Comparison of ENCODE assay signal across 8 cellular contexts in genomic region chr12:102948941-102949352, GRCh38. TPM values are rescaled to one million over a fixed set of nuclear protein-coding genes. Genes with fewer than 3 reads are reported as not detected.
A peak's percentile ranks its signal among the peaks of the same experiment; 100 is the strongest.
DNase-seq lines count a peak whose midpoint lies in the region; ATAC-seq, FAIRE-seq and TF ChIP-seq lines count a peak whose summit lies in the region.

No MANE protein-coding gene starts in this region.

- no peak overlapping the region for H3K14ac ChIP-seq in H1 (ENCODE audit: insufficient read length)

- H3K9me3 ChIP-seq in SK-N-SH: no peaks in the 10 kb centered on the region
- no peaks in the 10 kb centered on the region for H3K9me3 ChIP-seq in H1 (ENCODE audit: insufficient read depth in 2 of 2, low read depth in 1 of 2, low read length in 1 of 2)

- H3K36me3 ChIP-seq in SK-N-SH (replicated peaks in 1 of 2; ENCODE audit: control insufficient read depth in 1 of 2, insufficient read depth in 2 of 2, low read length in 1 of 2) (no peaks in the 10 kb centered on the region), H1 (ENCODE audit: control insufficient read depth in 2 of 4, insufficient read depth in 4 of 4, low read length in 3 of 4) (no peaks in the 10 kb centered on the region)

- no peak overlapping the region for H3K56ac ChIP-seq in H1 (replicated peaks; ENCODE audit: insufficient read length, low read depth, low read length)

- no peak overlapping the region for H2BK5ac ChIP-seq in H1 (ENCODE audit: low read depth, low read length)

- no peak overlapping the region for H3K4ac ChIP-seq in H1 (replicated peaks; ENCODE audit: insufficient read length, low read depth, low read length)

- no peak; the same call in 2 of the 3 replicates for ATAC-seq in SK-N-SH treated with all-trans-retinoic acid at 6 μM for 48 hours
- ATAC-seq in esophagus mucosa: no peak

- H3K4me2 ChIP-seq in SK-N-SH: no peak overlapping the region
- H3K4me2 ChIP-seq in H1 (ENCODE audit: insufficient read depth in 1 of 2, low read depth in 2 of 2, low read length in 2 of 2): 0 out of 4 replicates have a peak overlapping the region, but pooled peaks of 1 of the 2 experiments have one; percentile 34

- H4K20me1 ChIP-seq in SK-N-SH (ENCODE audit: insufficient read depth) (no peaks in the 10 kb centered on the region), H1 (replicated peaks in 1 of 2; ENCODE audit: control insufficient read depth in 1 of 2, insufficient read depth in 2 of 2, low read length in 2 of 2) (peaks cover 0 to 4% of the 10 kb centered on the region in 2 experiments)

- CTCF ChIA-PET in SK-N-SH (lab: Yijun Ruan, JAX): interaction anchor here (0.7 to 7.2 kb wide), 36 partner anchors 9 to 684 kb away, joined by 3 to 138 read pairs (median 4); partner anchors contain the start of gene C12orf42
- CTCF ChIA-PET in H1 (lab: Charles Lee; ENCODE audit: partially characterized antibody): interaction anchor here (0.6 to 5.2 kb wide), 35 partner anchors 9 to 684 kb away, joined by 3 to 85 read pairs (median 4); no protein-coding TSS in a partner anchor

- no peak overlapping the region for H2BK12ac ChIP-seq in H1 (ENCODE audit: low read depth, low read length)

- H3K79me2 ChIP-seq in SK-N-SH (ENCODE audit: insufficient read depth) (no peaks in the 10 kb centered on the region), H1 (ENCODE audit: control insufficient read depth in 1 of 2, insufficient read depth in 2 of 2, low read length in 2 of 2) (no peaks in the 10 kb centered on the region)

- H3K4me3 ChIP-seq in SK-N-SH (ENCODE audit: low read depth in 2 of 2, low read length in 1 of 2): peak overlapping the region in 1 of 2 experiments; percentile 37; a peak in 1 of 4 replicates
- H3K4me3 ChIP-seq in H1 (ENCODE audit: extremely low read depth in 1 of 4, insufficient read depth in 2 of 4, low read depth in 3 of 4, low read length in 4 of 4): no peak overlapping the region

- H3K79me1 ChIP-seq in H1 (ENCODE audit: low read depth, low read length): no peaks in the 10 kb centered on the region

- 6% methylated on average over 11 of the region's 11 CpGs for WGBS in SK-N-SH (ENCODE audit: low lambda C conversion rate)
- WGBS in H1 (ENCODE audit: extremely low coverage in 1 of 2, insufficient coverage in 1 of 2, insufficient read length in 1 of 2, insufficient replicate concordance in 2 of 2, low coverage in 1 of 2, low lambda C conversion rate in 2 of 2, missing lambda C conversion rate in 1 of 2), 2 experiments: 4% methylated on average over 11 of the region's 11 CpGs; no CpG with 5 or more reads in 1 of the 2 experiments

- TF ChIP-seq EP300 in SK-N-SH (IDR thresholded peaks at IDR 0.05; ENCODE audit: borderline replicate concordance in 1 of 2, low read depth in 1 of 2, low read length in 1 of 2) (no peak), H1 (IDR thresholded peaks at IDR 0.05; ENCODE audit: borderline replicate concordance in 1 of 2, low read depth in 2 of 2, low read length in 2 of 2) (no peak)

- H3K27ac Mint-ChIP-seq in nephron progenitor cell: no peak overlapping the region

- no peak overlapping the region for H2BK120ac ChIP-seq in H1 (replicated peaks; ENCODE audit: low read depth, low read length)

- H3K27ac ChIP-seq in SK-N-SH (ENCODE audit: low read depth in 2 of 2, low read length in 1 of 2) (no peak overlapping the region), H1 (ENCODE audit: low read depth, low read length) (no peak overlapping the region)

- TF ChIP-seq POLR2A in H1 (IDR thresholded peaks at IDR 0.05; ENCODE audit: control extremely low read depth in 1 of 2, low read depth in 2 of 2, low read length in 2 of 2): no peak

- no peak overlapping the region for H3K4me3 Mint-ChIP-seq in nephron progenitor cell

- H3K9ac ChIP-seq in SK-N-SH (no peak overlapping the region), H1 (replicated peaks in 1 of 4; ENCODE audit: extremely low read depth in 1 of 4, low read depth in 3 of 4, low read length in 3 of 4) (no peak overlapping the region)

- peaks cover 70% of the 10 kb centered on the region for H3K27me3 Mint-ChIP-seq in nephron progenitor cell (ENCODE audit: low read depth, poor library complexity)

- no peak overlapping the region for H4K91ac ChIP-seq in H1 (replicated peaks; ENCODE audit: insufficient read length, low read length)

- peaks cover 3% of the 10 kb centered on the region for H3K9me3 Mint-ChIP-seq in nephron progenitor cell

- H2AK5ac ChIP-seq in H1 (ENCODE audit: low read depth, low read length): no peak overlapping the region

- H3K23me2 ChIP-seq in H1 (ENCODE audit: low read depth, low read length): peaks cover 5% of the 10 kb centered on the region; the same call in 1 of the 2 replicates

- DNase-seq in SK-N-SH (peak; percentile 61), NCI-H1694 (lab: John Stamatoyannopoulos, UW) (peak; percentile 67), H1 (ENCODE audit: low read depth in 1 of 2, low spot score in 2 of 2) (peak in 1 of 2 experiments; percentile 94), nephron progenitor cell (peak; percentile 85), HCEC 1CT (no peak)
- DNase-seq in activated CD4-positive, alpha-beta T cell treated with anti-CD3 and anti-CD28 coated beads for 4 hours: peak; percentile 11 to 35

- peaks cover 12% of the 10 kb centered on the region for H3K4me1 Mint-ChIP-seq in nephron progenitor cell

- H3K4me1 ChIP-seq in SK-N-SH (ENCODE audit: control insufficient read depth in 1 of 2, insufficient read depth in 2 of 2, low read depth in 1 of 2, low read length in 1 of 2) (peaks cover 0 to 7% of the 10 kb centered on the region in 2 experiments; a peak in 1 of 4 replicates), H1 (replicated peaks in 1 of 4; ENCODE audit: control insufficient read depth in 3 of 4, insufficient read depth in 4 of 4, low read length in 3 of 4) (peaks cover 5 to 14% (median 6%) of the 10 kb centered on the region in 4 experiments)

- H3K36me3 Mint-ChIP-seq in nephron progenitor cell (ENCODE audit: low read depth): no peaks in the 10 kb centered on the region

- H2BK20ac ChIP-seq in H1 (ENCODE audit: low read length): no peak overlapping the region

- H3F3A ChIP-seq in SK-N-SH (replicated peaks; ENCODE audit: insufficient read depth): no peaks in the 10 kb centered on the region

- no peaks in the 10 kb centered on the region for H3K27me3 ChIP-seq in SK-N-SH (ENCODE audit: insufficient read depth)
- H3K27me3 ChIP-seq in H1 (replicated peaks in 1 of 4; ENCODE audit: control insufficient read depth in 3 of 4, extremely low read depth in 1 of 4, insufficient read depth in 3 of 4, low read length in 3 of 4): peaks cover 42 to 54% (median 49%) of the 10 kb centered on the region in 4 experiments

- POLR2A ChIA-PET in SK-N-SH (lab: Yijun Ruan, JAX): no interaction called here
- POLR2A ChIA-PET in H1 (lab: Charles Lee; ENCODE audit: partially characterized antibody): interaction anchor here (0.8 kb wide), 1 partner anchor 10 kb away, joined by 3 read pairs; no protein-coding TSS in a partner anchor

- no peak overlapping the region for H3K18ac ChIP-seq in H1 (ENCODE audit: extremely low read depth, low read length)

- FAIRE-seq in H1 (lab: Jason Lieb, UNC): peak; percentile 81

- no peak overlapping the region for H4K5ac ChIP-seq in H1 (ENCODE audit: insufficient read length, low read depth, low read length)

- TF ChIP-seq CTCF in SK-N-SH (IDR thresholded peaks at IDR 0.05) (peak; percentile 86), H1 (IDR thresholded peaks at IDR 0.05; ENCODE audit: control extremely low read depth in 1 of 3, insufficient read depth in 1 of 3, low read depth in 1 of 3, low read length in 3 of 3) (peak; percentile 83 to 91 (median 84)), nephron progenitor cell (IDR thresholded peaks at IDR 0.05) (peak; percentile 92)

- no peak overlapping the region for H2BK15ac ChIP-seq in H1 (ENCODE audit: low read length)

- no peaks in the 10 kb centered on the region for H3K9me2 ChIP-seq in SK-N-SH

- H2AFZ ChIP-seq in SK-N-SH (ENCODE audit: low read depth) (no peak overlapping the region), H1 (ENCODE audit: low read length) (no peak overlapping the region)

- peak; percentile 89 for TF ChIP-seq RAD21 in SK-N-SH (IDR thresholded peaks at IDR 0.05; ENCODE audit: low read length)
- TF ChIP-seq RAD21 in H1 (IDR thresholded peaks at IDR 0.05 in 1 of 2, conservative IDR thresholded peaks at IDR 0.05 in 1 of 2; ENCODE audit: low read depth in 2 of 2, low read length in 2 of 2): peak; percentile 95

- H4K8ac ChIP-seq in H1 (ENCODE audit: extremely low read depth, insufficient read depth, low read length): no peak overlapping the region

- no peak overlapping the region for H3K23ac ChIP-seq in H1 (ENCODE audit: insufficient read length)

TF ChIP-seq in H1, 55 proteins besides CTCF, POLR2A, EP300 and RAD21 (continues in another document):
- TF ChIP-seq POLR2AphosphoS5 (IDR thresholded peaks at IDR 0.05; ENCODE audit: low read depth, low read length): no peak

RNA-seq across cellular contexts. Expression of gene ASCL1, which starts 8.5 kb away (rescaled TPM):
- polyA plus RNA-seq in SK-N-SH (2012; rRNA removed) (0.21 and 0.28 TPM in 2 replicates), H1 (2011; rRNA removed) (0.12 and 0.17 TPM in 2 replicates)
- polyA plus RNA-seq in SK-N-SH (2012; cell fraction: cytosol; rRNA removed): 0.33 and 0.66 TPM in 2 replicates
- polyA plus RNA-seq in SK-N-SH (2012; cell fraction: nucleus; rRNA removed): 0.92 and 1.1 TPM in 2 replicates
- not detected in 2 replicates for total RNA-seq in H1 (2021; fragmentation: NEBNext Ultra II Directional; extraction: Animal tissue kit (Norgen Biotek cat#: 25700))
- polyA plus RNA-seq in H1 (2011; cell fraction: cytosol; rRNA removed): 0.09 TPM
- 0.31 TPM for polyA plus RNA-seq in H1 (2011; cell fraction: nucleus; rRNA removed)
- polyA plus RNA-seq in H1 (2012, experiment 1 of 2): 0.08 TPM in 1 of 4 replicates, not detected in the others
- polyA plus RNA-seq in H1 (2012, experiment 2 of 2): not detected
- 0.10 TPM for polyA plus RNA-seq in H1 (2013, experiment 1 of 2)
- 0.06 TPM for polyA plus RNA-seq in H1 (2013, experiment 2 of 2)
- polyA minus RNA-seq in H1 (2011; rRNA and poly(A)+ RNA removed): not detected in 2 replicates
- not detected for polyA minus RNA-seq in H1 (2011; cell fraction: cytosol; rRNA and poly(A)+ RNA removed)
- 0.20 TPM for polyA minus RNA-seq in H1 (2011; cell fraction: nucleus; rRNA and poly(A)+ RNA removed)
- total RNA-seq in esophagus mucosa: not detected

RNA-seq across cellular contexts. Expression of gene PAH, which starts 31.9 kb away (rescaled TPM):
- polyA plus RNA-seq in SK-N-SH (2012; rRNA removed) (not detected in 2 replicates), H1 (2011; rRNA removed) (3.9 and 4.9 TPM in 2 replicates)
- not detected in 2 replicates for polyA plus RNA-seq in SK-N-SH (2012; cell fraction: cytosol; rRNA removed)
- 0.04 TPM in 1 of 2 replicates, not detected in the other for polyA plus RNA-seq in SK-N-SH (2012; cell fraction: nucleus; rRNA removed)
- 8.9 and 9.0 TPM in 2 replicates for total RNA-seq in H1 (2021; fragmentation: NEBNext Ultra II Directional; extraction: Animal tissue kit (Norgen Biotek cat#: 25700))
- polyA plus RNA-seq in H1 (2011; cell fraction: cytosol; rRNA removed): 4.5 TPM
- 9.6 TPM for polyA plus RNA-seq in H1 (2011; cell fraction: nucleus; rRNA removed)
- polyA plus RNA-seq in H1 (2012, experiment 1 of 2): 4.7 to 5.9 TPM (median 5.4 TPM) in 4 replicates
- 0.54 TPM for polyA plus RNA-seq in H1 (2012, experiment 2 of 2)
- 4.7 TPM for polyA plus RNA-seq in H1 (2013, experiment 1 of 2)
- polyA plus RNA-seq in H1 (2013, experiment 2 of 2): 3.1 TPM
- 4.6 and 6.9 TPM in 2 replicates for polyA minus RNA-seq in H1 (2011; rRNA and poly(A)+ RNA removed)
- 2.0 TPM for polyA minus RNA-seq in H1 (2011; cell fraction: cytosol; rRNA and poly(A)+ RNA removed)
- polyA minus RNA-seq in H1 (2011; cell fraction: nucleus; rRNA and poly(A)+ RNA removed): 7.3 TPM
- total RNA-seq in esophagus mucosa: not detected

Comparison
In these comparisons a context has a peak if more than half of its experiments do, and no peak if none do; other contexts are left out.
1. Of the 17 proteins assayed by ChIP-seq in both H1 and SK-N-SH: peak only in H1: none; only in SK-N-SH: none; in both: CTCF and RAD21; in neither: 15.